ENCODE assay signal across 12 cellular contexts in the genomic region with DNA sequence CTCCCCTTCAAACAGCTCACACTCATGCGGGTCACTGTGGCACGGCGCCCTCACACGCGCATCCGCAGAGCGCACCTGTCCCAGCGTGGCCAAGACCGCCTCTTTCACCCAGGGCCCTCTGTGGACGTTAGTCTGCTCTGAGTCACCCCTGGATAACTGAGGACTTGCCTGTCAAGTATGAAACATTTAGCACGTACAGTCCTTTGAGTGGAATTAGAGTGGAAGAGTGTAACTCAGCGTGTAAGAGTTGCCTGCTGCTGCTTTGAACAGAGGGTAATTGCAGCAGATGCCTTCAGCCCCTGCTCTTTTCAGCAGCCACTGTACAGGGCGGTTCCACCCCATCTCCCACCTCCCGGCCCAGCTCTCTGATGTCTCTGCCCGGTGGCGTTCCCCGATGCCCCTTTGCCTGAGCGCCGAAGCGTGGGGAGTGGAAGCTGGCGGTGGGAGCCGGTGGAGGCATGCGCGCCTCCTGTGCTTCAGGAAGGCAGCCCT. TPM values are rescaled to one million over a fixed set of nuclear protein-coding genes. Genes with fewer than 3 reads are reported as not detected.
DNase-seq lines count a peak whose midpoint lies in the region; ATAC-seq, FAIRE-seq and TF ChIP-seq lines count a peak whose summit lies in the region.
"Had no signal": no experiment of that assay in that cellular context is flagged by ENCODE, and none has a peak within 500 bp of the region (broad histone marks: within the 10 kb centered on the region; RNA-seq: fewer than 3 reads in every experiment).

No MANE protein-coding gene starts in this region.

- no peak overlapping the region for H2BK20ac ChIP-seq in H9 (ENCODE audit: low read depth, low read length, poor library complexity, severe bottlenecking)

- ATAC-seq in activated T-helper 17 cell treated with anti-CD3 and anti-CD28 coated beads, Interleukin-2, amount 50 U/mL, for 72 hours (replicated peaks), result peak; percentile 36
- ATAC-seq in HG03442 (IDR thresholded peaks at IDR 0.05; ENCODE audit: unreplicated experiment), result no peak

- H3K4me1 ChIP-seq in H9 (ENCODE audit: insufficient read depth, low read length) (no peaks in the 10 kb centered on the region), keratinocyte (ENCODE audit: control insufficient read depth, extremely low read depth, insufficient read depth, low read length) (peaks cover 36% of the 10 kb centered on the region)

- H3K9me3 ChIP-seq in H9 (ENCODE audit: control insufficient read depth, low read depth, low read length) (no peaks in the 10 kb centered on the region), keratinocyte (ENCODE audit: control insufficient read depth, low read depth, low read length) (peaks cover 1% of the 10 kb centered on the region)
- H3K9me3 ChIP-seq: prostate gland had no signal

- no peak overlapping the region for H3K27ac ChIP-seq in H9 (ENCODE audit: insufficient read length, low read depth, low read length)
- H3K27ac ChIP-seq in keratinocyte (ENCODE audit: control insufficient read depth, insufficient read depth, low read length), result no peak overlapping the region
- H3K27ac ChIP-seq: prostate gland had no signal

- H3K4me3 Mint-ChIP-seq in H9, result no peak overlapping the region
- H3K4me3 Mint-ChIP-seq in activated T-helper 17 cell treated with anti-CD3 and anti-CD28 coated beads, Interleukin-2, amount 50 U/mL, for 72 hours, result no peak overlapping the region

- peaks cover 5% of the 10 kb centered on the region for H4K20me1 ChIP-seq in H9 (ENCODE audit: control insufficient read depth, insufficient read depth, insufficient read length)
- H4K20me1 ChIP-seq in keratinocyte (ENCODE audit: control insufficient read depth, extremely low read depth, insufficient read depth, low read length), result no peaks in the 10 kb centered on the region

- H2BK120ac ChIP-seq in H9 (ENCODE audit: low read depth, low read length, poor library complexity, severe bottlenecking), result no peak overlapping the region

- FAIRE-seq in keratinocyte (lab: Jason Lieb, UNC), result no peak
- FAIRE-seq: colon had no signal

- H3K4me2 ChIP-seq in H9 (ENCODE audit: insufficient read depth, insufficient read length, low read length), result no peak overlapping the region
- no peak overlapping the region for H3K4me2 ChIP-seq in keratinocyte (ENCODE audit: control insufficient read depth, extremely low read depth, insufficient read depth, low read depth, low read length)

- H2AK5ac ChIP-seq in H9 (ENCODE audit: insufficient read length, low read length), result no peak overlapping the region

- no CpG with 5 or more reads among the region's 24 CpGs for WGBS in H9 (ENCODE audit: extremely low coverage, insufficient read length, low lambda C conversion rate)

- H3K9ac ChIP-seq in H9 (ENCODE audit: extremely low read depth, insufficient read length, low read length), result no peak overlapping the region
- no peak overlapping the region for H3K9ac ChIP-seq in keratinocyte (ENCODE audit: control insufficient read depth, extremely low read depth, insufficient read depth, low read length)

- H3K23me2 ChIP-seq in H9 (ENCODE audit: insufficient read length, low read depth, low read length, poor library complexity, severe bottlenecking), result no peaks in the 10 kb centered on the region

- no peak overlapping the region for H3K23ac ChIP-seq in H9 (ENCODE audit: insufficient read length, low read depth, low read length)

- H3K56ac ChIP-seq in H9 (ENCODE audit: insufficient read length, low read depth, low read length), result no peak overlapping the region

- H3T11ph ChIP-seq in H9 (ENCODE audit: low read length), result no peak overlapping the region

- H3K36me3 ChIP-seq in keratinocyte (ENCODE audit: control insufficient read depth in 2 of 2, extremely low read depth in 1 of 2, insufficient read depth in 2 of 2, low read length in 2 of 2), result no peaks in the 10 kb centered on the region
- H3K36me3 ChIP-seq: prostate gland had no signal

- H2BK15ac ChIP-seq in H9 (ENCODE audit: low read depth, low read length), result no peak overlapping the region

- no peak overlapping the region for H3K4ac ChIP-seq in H9 (ENCODE audit: low read depth, low read length)

- H3K9me3 Mint-ChIP-seq in H9, result peaks cover 0 to 5% of the 10 kb centered on the region in 2 experiments
- H3K9me3 Mint-ChIP-seq in activated T-helper 17 cell treated with anti-CD3 and anti-CD28 coated beads, Interleukin-2, amount 50 U/mL, for 72 hours, result no peaks in the 10 kb centered on the region

- H3K27me3 Mint-ChIP-seq in H9 (ENCODE audit: low read depth), result peaks cover 30% of the 10 kb centered on the region
- peaks cover 10% of the 10 kb centered on the region for H3K27me3 Mint-ChIP-seq in activated T-helper 17 cell treated with anti-CD3 and anti-CD28 coated beads, Interleukin-2, amount 50 U/mL, for 72 hours

- no peak overlapping the region for H3K14ac ChIP-seq in H9 (ENCODE audit: insufficient read depth, low read length)

- no peak for TF ChIP-seq CTCF in AG10803 (conservative IDR thresholded peaks at IDR 0.05; ENCODE audit: low read length)
- no peak for TF ChIP-seq CTCF in H9 (conservative IDR thresholded peaks at IDR 0.05)
- no peak for TF ChIP-seq CTCF in keratinocyte (optimal IDR thresholded peaks at IDR 0.05 in 1 of 3, IDR thresholded peaks at IDR 0.05 in 1 of 3, conservative IDR thresholded peaks at IDR 0.05 in 1 of 3; ENCODE audit: extremely low read depth in 1 of 3, insufficient read depth in 2 of 3, low read length in 3 of 3)

- no peak overlapping the region for H4K8ac ChIP-seq in H9 (replicated peaks; ENCODE audit: insufficient read length, low read depth, low read length)

- H2AFZ ChIP-seq in H9 (ENCODE audit: low read length) (no peak overlapping the region), keratinocyte (ENCODE audit: control insufficient read depth, low read length) (no peak overlapping the region)

- H3K18ac ChIP-seq in H9 (ENCODE audit: insufficient read length, low read depth, low read length), result no peak overlapping the region

- H3K9me1 ChIP-seq in keratinocyte (ENCODE audit: control insufficient read depth, extremely low read depth, insufficient read depth, low read length), result no peaks in the 10 kb centered on the region

- no peaks in the 10 kb centered on the region; a peak in 1 of 7 replicates for H3K36me3 Mint-ChIP-seq in H9 (ENCODE audit: insufficient read depth in 1 of 3, low read depth in 3 of 3)
- no peaks in the 10 kb centered on the region for H3K36me3 Mint-ChIP-seq in activated T-helper 17 cell treated with anti-CD3 and anti-CD28 coated beads, Interleukin-2, amount 50 U/mL, for 72 hours (ENCODE audit: low read depth)

- no peak overlapping the region for H4K5ac ChIP-seq in H9 (ENCODE audit: insufficient read length, low read depth, low read length)

- no peak overlapping the region for H2BK5ac ChIP-seq in H9 (ENCODE audit: insufficient read length, low read length)

- H2BK12ac ChIP-seq in H9 (ENCODE audit: insufficient read length, low read depth, low read length), result no peak overlapping the region

- H3K79me1 ChIP-seq in H9 (ENCODE audit: insufficient read depth, low read depth, low read length, poor library complexity, severe bottlenecking), result no peaks in the 10 kb centered on the region

- DNase-seq in AG10803 (ENCODE audit: low read depth) (peak; percentile 56), H9 (peak; percentile 35), keratinocyte (ENCODE audit: low read depth, low spot score) (peak; percentile 84), NCI-H1436 (lab: John Stamatoyannopoulos, UW) (no peak), NCI-H510A (lab: John Stamatoyannopoulos, UW) (no peak)
- DNase-seq in activated CD4-positive, CD25-positive, alpha-beta regulatory T cell (lab: John Stamatoyannopoulos, UW), result no peak
- DNase-seq: activated CD4-positive, alpha-beta T cell treated with anti-CD3 and anti-CD28 coated beads, Interleukin-2, amount 50 U/mL, for 1 hour; DMS153 had no signal

- H3K79me2 ChIP-seq in H9 (ENCODE audit: insufficient read depth, low read length) (no peaks in the 10 kb centered on the region), keratinocyte (ENCODE audit: control insufficient read depth, insufficient read depth, low read length) (no peaks in the 10 kb centered on the region)

- H3K4me3 ChIP-seq in AG10803 (ENCODE audit: low read length), result no peak overlapping the region
- no peak overlapping the region for H3K4me3 ChIP-seq in keratinocyte (ENCODE audit: control insufficient read depth in 2 of 3, extremely low read depth in 1 of 3, insufficient read depth in 2 of 3, low read depth in 1 of 3, low read length in 3 of 3)
- H3K4me3 ChIP-seq: prostate gland had no signal

- H4K91ac ChIP-seq in H9 (ENCODE audit: insufficient read length, low read depth, low read length), result no peak overlapping the region

- H3K27ac Mint-ChIP-seq in H9, result no peak overlapping the region
- H3K27ac Mint-ChIP-seq in activated T-helper 17 cell treated with anti-CD3 and anti-CD28 coated beads, Interleukin-2, amount 50 U/mL, for 72 hours, result no peak overlapping the region

- H3K4me1 Mint-ChIP-seq in H9, result peaks cover 10 to 19% of the 10 kb centered on the region in 2 experiments
- H3K4me1 Mint-ChIP-seq in activated T-helper 17 cell treated with anti-CD3 and anti-CD28 coated beads, Interleukin-2, amount 50 U/mL, for 72 hours, result no peaks in the 10 kb centered on the region

- peaks cover 8% of the 10 kb centered on the region; the same call in 1 of the 2 replicates for H3K27me3 ChIP-seq in H9 (ENCODE audit: insufficient read depth, low read length)
- no peaks in the 10 kb centered on the region for H3K27me3 ChIP-seq in keratinocyte (ENCODE audit: control insufficient read depth, extremely low read depth, insufficient read depth, low read length)

- dilution Hi-C loops in keratinocyte (cut with MboI; ENCODE audit: extremely low pct_ligation_motif_present, low sequenced_read_pairs), result no loop called here

RNA-seq across cellular contexts. Expression of gene CPN2, which starts 23.0 kb away (rescaled TPM):
- not detected in 2 replicates for total RNA-seq in H9 (2021)
- not detected for total RNA-seq in activated T-helper 17 cell treated with anti-CD3 and anti-CD28 coated beads, Interleukin-2, amount 50 U/mL, for 72 hours
- not detected in 3 replicates for polyA plus RNA-seq in keratinocyte
- not detected for polyA plus RNA-seq in keratinocyte (2011; ENCODE audit: low read depth)
- not detected in 2 replicates for polyA plus RNA-seq in keratinocyte (2011; cell fraction: cytosol; rRNA removed)
- not detected in 2 replicates for polyA plus RNA-seq in keratinocyte (2011; cell fraction: nucleus; rRNA removed)
- polyA plus RNA-seq in keratinocyte (2012; ENCODE audit: low replicate concordance), result not detected in 2 replicates
- not detected in 3 replicates for polyA minus RNA-seq in keratinocyte
- not detected for polyA minus RNA-seq in keratinocyte (2011; cell fraction: cytosol; rRNA and poly(A)+ RNA removed)
- polyA minus RNA-seq in keratinocyte (2011; cell fraction: nucleus; rRNA and poly(A)+ RNA removed), result not detected in 2 replicates

RNA-seq across cellular contexts. Expression of gene LRRC15, which starts 41.4 kb away (rescaled TPM):
- 0.04 and 0.07 TPM in 2 replicates for total RNA-seq in H9 (2021)
- not detected for total RNA-seq in activated T-helper 17 cell treated with anti-CD3 and anti-CD28 coated beads, Interleukin-2, amount 50 U/mL, for 72 hours
- polyA plus RNA-seq in keratinocyte, result not detected in 3 replicates
- not detected for polyA plus RNA-seq in keratinocyte (2011; ENCODE audit: low read depth)
- not detected in 2 replicates for polyA plus RNA-seq in keratinocyte (2011; cell fraction: cytosol; rRNA removed)
- polyA plus RNA-seq in keratinocyte (2011; cell fraction: nucleus; rRNA removed), result not detected in 2 replicates
- polyA plus RNA-seq in keratinocyte (2012; ENCODE audit: low replicate concordance), result not detected in 2 replicates
- polyA minus RNA-seq in keratinocyte, result not detected in 3 replicates
- polyA minus RNA-seq in keratinocyte (2011; cell fraction: cytosol; rRNA and poly(A)+ RNA removed), result not detected
- polyA minus RNA-seq in keratinocyte (2011; cell fraction: nucleus; rRNA and poly(A)+ RNA removed), result not detected in 2 replicates

Comparison
In these comparisons a context has a peak if more than half of its experiments do, and no peak if none do; other contexts are left out.
1. DNase-seq: peak in AG10803 (single experiment), H9 (single experiment) and keratinocyte (single experiment); none in NCI-H1436 (single experiment), activated CD4-positive, CD25-positive, alpha-beta regulatory T cell (0 of 4) and NCI-H510A (single experiment).